Comparison of ENCODE assay signal across 8 cellular contexts in genomic region chr3:39108309-39108708, GRCh38. TPM values are rescaled to one million over a fixed set of nuclear protein-coding genes. Genes with fewer than 3 reads are reported as not detected.
DNase-seq lines count a peak whose midpoint lies in the region; ATAC-seq, FAIRE-seq and TF ChIP-seq lines count a peak whose summit lies in the region.

No MANE protein-coding gene starts in this region.

- H4K5ac ChIP-seq in IMR-90 (ENCODE audit: low read depth, low read length): no peak overlapping the region

- peak overlapping the region; percentile 69 for H3K4me2 ChIP-seq in IMR-90 (ENCODE audit: low read depth, low read length)
- peak overlapping the region; percentile 100 for H3K4me2 ChIP-seq in GM12878 (ENCODE audit: control insufficient read depth, insufficient read depth)

- H4K8ac ChIP-seq in IMR-90 (ENCODE audit: low read depth in 2 of 2, low read length in 2 of 2): 0 out of 4 replicates have a peak overlapping the region, but pooled peaks of 1 of the 2 experiments have one; percentile 4

- H3K56ac ChIP-seq in IMR-90 (ENCODE audit: extremely low read depth, insufficient read depth, low read length): no peak overlapping the region

- no peak overlapping the region for H3K9ac ChIP-seq in IMR-90 (ENCODE audit: low read depth, low read length)
- no peak overlapping the region; the same call in 1 of the 2 replicates for H3K9ac ChIP-seq in GM12878 (ENCODE audit: control insufficient read depth, insufficient read depth, low read length)
- H3K9ac ChIP-seq in muscle layer of colon (ENCODE audit: low read length): peak overlapping the region; percentile 54

- RAD21 ChIA-PET in GM12878 (lab: Charles Lee; ENCODE audit: unreplicated experiment): interaction anchor here (0.8 to 2.6 kb wide), 8 partner anchors 20 to 180 kb away, joined by 3 to 14 read pairs (median 4); partner anchors contain the start of gene XIRP1

- no peak for TF ChIP-seq RAD21 in IMR-90 (IDR thresholded peaks at IDR 0.05; ENCODE audit: low read length)
- no peak for TF ChIP-seq RAD21 in GM12878 (IDR thresholded peaks at IDR 0.05; ENCODE audit: insufficient read depth, low read depth, low read length)

- H4K91ac ChIP-seq in IMR-90 (ENCODE audit: insufficient read depth, low read depth, low read length): no peak overlapping the region

- H2BK5ac ChIP-seq in IMR-90 (ENCODE audit: low read depth, low read length, poor library complexity, severe bottlenecking): no peak overlapping the region

- H3K4ac ChIP-seq in IMR-90 (ENCODE audit: low read depth, low read length): no peak overlapping the region

- H3K14ac ChIP-seq in IMR-90 (replicated peaks; ENCODE audit: low read depth, low read length): no peak overlapping the region

- SMC1A ChIA-PET in GM12878 (lab: Charles Lee; ENCODE audit: uncharacterized antibody, unreplicated experiment): interaction anchor here (0.7 to 3.0 kb wide), 10 partner anchors 11 to 184 kb away, joined by 3 to 12 read pairs (median 6); no protein-coding TSS in a partner anchor

- H3K4me3 ChIP-seq in IMR-90 (ENCODE audit: insufficient read depth, low read depth, low read length) (0 out of 2 replicates have a peak overlapping the region, but pooled peaks have one; percentile 67), GM12878 (peak overlapping the region; percentile 91), muscle layer of colon (ENCODE audit: low read depth in 1 of 2, low read length in 2 of 2) (peak overlapping the region; percentile 89 to 93)

- no peaks in the 10 kb centered on the region for H3K9me3 ChIP-seq in IMR-90 (ENCODE audit: control insufficient read depth, insufficient read depth, low read length)
- no peaks in the 10 kb centered on the region for H3K9me3 ChIP-seq in GM12878 (replicated peaks; ENCODE audit: control insufficient read depth, insufficient read depth, low read length)
- no peaks in the 10 kb centered on the region for H3K9me3 ChIP-seq in muscle layer of colon (ENCODE audit: low read length)

- H2AK9ac ChIP-seq in IMR-90 (replicated peaks; ENCODE audit: low read depth, low read length, poor library complexity): no peak overlapping the region

- BruUV-seq in IMR-90 (replicated peaks; lab: Mats Ljungman, UMichigan): no TSS peak
- no TSS peak for BruUV-seq in GM12878 (replicated peaks; lab: Mats Ljungman, UMichigan)

- intact Hi-C loops in IMR-90 (cut with micrococcal nuclease): loop anchor here (5.0 kb wide), 2 partner anchors 59 to 274 kb away; partner anchors contain the start of gene SLC25A38
- intact Hi-C loops in GM12878 (cut with micrococcal nuclease; ENCODE audit: unreplicated experiment): loop anchor here (1.0 kb wide), 1 partner anchor 43 kb away; no protein-coding TSS in a partner anchor

- peaks cover 3 to 37% of the 10 kb centered on the region in 2 experiments; a peak in 3 of 4 replicates for H3K79me1 ChIP-seq in IMR-90 (ENCODE audit: low read depth in 1 of 2, low read length in 2 of 2)

- H2AK5ac ChIP-seq in IMR-90 (ENCODE audit: low read depth, low read length): no peak overlapping the region

- CTCF ChIA-PET in IMR-90 (lab: Yijun Ruan, JAX): interaction anchor here (1.1 to 1.4 kb wide), 3 partner anchors 16 to 184 kb away, joined by 3 to 6 read pairs (median 3); no protein-coding TSS in a partner anchor
- CTCF ChIA-PET in GM12878 (lab: Yijun Ruan, JAX): interaction anchor here (0.8 to 5.6 kb wide), 6 partner anchors 18 to 183 kb away, joined by 3 to 39 read pairs (median 3); no protein-coding TSS in a partner anchor

- no peak overlapping the region for H2BK120ac ChIP-seq in IMR-90 (ENCODE audit: low read depth, low read length)

- DNase-seq in GM12891 (ENCODE audit: insufficient read length, low spot score) (peak; percentile 66), IMR-90 (no peak), GM12878 (ENCODE audit: low read depth, low spot score) (peak; percentile 91), putamen (ENCODE audit: low spot score) (no peak), 8988T (no peak), NCI-H510A treated with DMSO at 0.1 percent for 48 hours (lab: John Stamatoyannopoulos, UW) (no peak)

- H3K27ac ChIP-seq in IMR-90 (ENCODE audit: insufficient read depth, low read length): no peak overlapping the region
- H3K27ac ChIP-seq in GM12878 (ENCODE audit: control insufficient read depth, insufficient read depth): peak overlapping the region; percentile 59; the same call in 1 of the 2 replicates
- peak overlapping the region; percentile 87 for H3K27ac ChIP-seq in muscle layer of colon (ENCODE audit: low read depth, low read length)

- H3K79me2 ChIP-seq in GM12878 (ENCODE audit: control insufficient read depth, insufficient read depth, low read length): peaks cover 14% of the 10 kb centered on the region

- WGBS in IMR-90 (ENCODE audit: extremely low coverage in 2 of 2, insufficient read length in 1 of 2), 2 experiments: no CpG with 5 or more reads among the region's 2 CpGs
- 0% methylated on average over 2 of the region's 2 CpGs for WGBS in GM12878 (ENCODE audit: insufficient coverage, insufficient replicate concordance, low lambda C conversion rate, missing lambda C conversion rate)

- TF ChIP-seq EP300 in GM12878 (IDR thresholded peaks at IDR 0.05; ENCODE audit: borderline replicate concordance in 1 of 2, control insufficient read depth in 1 of 2, low read depth in 2 of 2, low read length in 2 of 2): peak; percentile 68 to 75

- H2BK15ac ChIP-seq in IMR-90 (ENCODE audit: low read depth, low read length): no peak overlapping the region

- H3K9me1 ChIP-seq in IMR-90 (ENCODE audit: insufficient read depth, low read length): peaks cover 8% of the 10 kb centered on the region

- TF ChIP-seq POLR2A in GM12891 (IDR thresholded peaks at IDR 0.05; ENCODE audit: low read depth, low read length) (no peak), IMR-90 (IDR thresholded peaks at IDR 0.05; ENCODE audit: low read depth, low read length) (no peak), GM12878 (IDR thresholded peaks at IDR 0.05; ENCODE audit: low read depth, low read length) (no peak)

- FAIRE-seq in GM12891 (lab: Jason Lieb, UNC) (peak; percentile 82), GM12878 (lab: Jason Lieb, UNC) (peak; percentile 88)

- H3K4me1 ChIP-seq in IMR-90 (ENCODE audit: control insufficient read depth, insufficient read depth, low read length) (peaks cover 4% of the 10 kb centered on the region; the same call in 1 of the 2 replicates), GM12878 (ENCODE audit: control insufficient read depth, insufficient read depth, low read length) (peaks cover 27% of the 10 kb centered on the region), muscle layer of colon (ENCODE audit: insufficient read depth, low read length) (peaks cover 34% of the 10 kb centered on the region)

- dilution Hi-C loops in IMR-90 (cut with HindIII; ENCODE audit: low sequenced_read_pairs, unreplicated experiment): no loop called here

- H4K20me1 ChIP-seq in IMR-90 (ENCODE audit: insufficient read depth, low read length): peaks cover 30% of the 10 kb centered on the region
- no peaks in the 10 kb centered on the region; the same call in 1 of the 2 replicates for H4K20me1 ChIP-seq in GM12878 (ENCODE audit: control insufficient read depth, insufficient read depth)

- H3K36me3 ChIP-seq in IMR-90 (ENCODE audit: control insufficient read depth, insufficient read depth, low read length) (no peaks in the 10 kb centered on the region), GM12878 (ENCODE audit: control insufficient read depth in 2 of 2, insufficient read depth in 2 of 2, low read length in 1 of 2) (no peaks in the 10 kb centered on the region; a peak in 2 of 4 replicates), muscle layer of colon (ENCODE audit: insufficient read depth, low read length) (no peaks in the 10 kb centered on the region)

- no peak overlapping the region for H3K23ac ChIP-seq in IMR-90 (ENCODE audit: low read depth, low read length)

- TF ChIP-seq CTCF in IMR-90 (conservative IDR thresholded peaks at IDR 0.05; ENCODE audit: low read depth, low read length): no peak
- TF ChIP-seq CTCF in GM12878 (IDR thresholded peaks at IDR 0.05 in 2 of 3, conservative IDR thresholded peaks at IDR 0.05 in 1 of 3; ENCODE audit: control insufficient read depth in 2 of 3, extremely low read depth in 1 of 3, insufficient read depth in 1 of 3, low read depth in 3 of 3, low read length in 3 of 3): no peak

- ATAC-seq in GM21515 (IDR thresholded peaks at IDR 0.05; ENCODE audit: unreplicated experiment): peak; percentile 80
- ATAC-seq in IMR-90 (ENCODE audit: low read depth): no peak
- ATAC-seq in GM12878: peak; percentile 85

- no peak overlapping the region for H2BK20ac ChIP-seq in IMR-90 (ENCODE audit: low read depth, low read length)

- no peaks in the 10 kb centered on the region for H3K27me3 ChIP-seq in IMR-90 (ENCODE audit: control insufficient read depth, insufficient read depth, low read length)
- H3K27me3 ChIP-seq in GM12878 (replicated peaks in 1 of 2; ENCODE audit: control insufficient read depth in 2 of 2, insufficient read depth in 2 of 2, low read length in 1 of 2): no peaks in the 10 kb centered on the region
- H3K27me3 ChIP-seq in muscle layer of colon (ENCODE audit: control insufficient read depth in 1 of 2, insufficient read depth in 2 of 2, low read length in 2 of 2): no peaks in the 10 kb centered on the region

- in situ Hi-C loops in IMR-90 (cut with MboI; ENCODE audit: low sequenced_read_pairs): no loop called here
- in situ Hi-C loops in GM12878 (cut with MboI): no loop called here

- peak overlapping the region; percentile 99 for H2AFZ ChIP-seq in IMR-90 (replicated peaks; ENCODE audit: low read length, poor library complexity)
- no peak overlapping the region for H2AFZ ChIP-seq in GM12878 (ENCODE audit: control insufficient read depth, low read depth, low read length)

- POLR2A ChIA-PET in IMR-90 (lab: Charles Lee; ENCODE audit: unreplicated experiment) (no interaction called here), GM12878 (lab: Charles Lee) (interaction anchor here (0.9 to 2.1 kb wide), 8 partner anchors 23 to 118 kb away, joined by 3 to 11 read pairs (median 4); no protein-coding TSS in a partner anchor)

- H3K18ac ChIP-seq in IMR-90 (ENCODE audit: low read depth, low read length): no peak overlapping the region

RNA-seq across cellular contexts. Expression of gene TTC21A, which starts 0.8 kb away (rescaled TPM):
- polyA plus RNA-seq in GM12891 (2012; ENCODE audit: low read depth, missing spikeins): 1.9 TPM
- 0.56 and 0.90 TPM in 2 replicates for total RNA-seq in IMR-90 (2012; rRNA removed)
- polyA plus RNA-seq in IMR-90 (2012; rRNA removed): 1.6 and 1.8 TPM in 2 replicates
- 0.38 and 0.93 TPM in 2 replicates for polyA plus RNA-seq in IMR-90 (2012; cell fraction: cytosol; rRNA removed)
- polyA plus RNA-seq in IMR-90 (2012; cell fraction: nucleus; rRNA removed; ENCODE audit: low replicate concordance): 10.7 and 13.0 TPM in 2 replicates
- total RNA-seq in GM12878 (2013; cell fraction: nucleolus; rRNA removed): 10.3 and 13.6 TPM in 2 replicates
- 0.93 and 2.2 TPM in 2 replicates for total RNA-seq in GM12878 (2014; rRNA removed)
- 0.67 and 1.1 TPM in 2 replicates for total RNA-seq in GM12878 (2014; rRNA removed; fragmentation: Illumina TruSeq; extraction: Trizol)
- total RNA-seq in GM12878 (2021): 2.6 and 2.7 TPM in 2 replicates
- polyA plus RNA-seq in GM12878 (2011; ENCODE audit: low read depth): 2.2 TPM
- polyA plus RNA-seq in GM12878 (2011; rRNA removed): 1.1 and 1.2 TPM in 2 replicates
- 0.69 and 1.0 TPM in 2 replicates for polyA plus RNA-seq in GM12878 (2011; cell fraction: cytosol; rRNA removed)
- polyA plus RNA-seq in GM12878 (2011; cell fraction: nucleus; rRNA removed): 7.0 and 7.7 TPM in 2 replicates
- 2.8 and 3.8 TPM in 2 replicates for polyA plus RNA-seq in GM12878 (2012)
- polyA plus RNA-seq in GM12878 (2014; fragmentation: Illumina TruSeq; extraction: Trizol): 1.6 and 2.1 TPM in 2 replicates
- polyA plus RNA-seq in GM12878 (2014; fragmentation: Nextera tagmentation; extraction: Ambion mirVana): under 1 TPM; 0.62 to 0.68 TPM
- polyA plus RNA-seq in GM12878 (2014; rRNA removed): 3.2 and 3.8 TPM in 2 replicates
- 1 to 10 TPM; 1.0 to 1.2 TPM for polyA plus RNA-seq in GM12878 (2016; fragmentation: Nextera tagmentation; extraction: Ambion mirVana)
- polyA minus RNA-seq in GM12878 (2011; rRNA and poly(A)+ RNA removed): 1.1 and 2.0 TPM in 2 replicates
- not detected in 2 replicates for polyA minus RNA-seq in GM12878 (2011; cell fraction: cytosol; rRNA and poly(A)+ RNA removed)
- 2.0 and 2.4 TPM in 2 replicates for polyA minus RNA-seq in GM12878 (2011; cell fraction: nucleus; rRNA and poly(A)+ RNA removed)

RNA-seq across cellular contexts. Expression of gene GORASP1, which starts 0.9 kb away (rescaled TPM):
- 18.7 TPM for polyA plus RNA-seq in GM12891 (2012; ENCODE audit: low read depth, missing spikeins)
- total RNA-seq in IMR-90 (2012; rRNA removed) (25.8 and 35.0 TPM in 2 replicates), GM12878 (2014; rRNA removed) (27.6 and 28.0 TPM in 2 replicates), GM12878 (2014; rRNA removed; fragmentation: Illumina TruSeq; extraction: Trizol) (16.7 and 16.8 TPM in 2 replicates), GM12878 (2021) (29.3 and 32.9 TPM in 2 replicates)
- polyA plus RNA-seq in IMR-90 (2012; rRNA removed) (56.6 and 58.9 TPM in 2 replicates), GM12878 (2011; rRNA removed) (20.6 and 28.8 TPM in 2 replicates), GM12878 (2014; fragmentation: Illumina TruSeq; extraction: Trizol) (23.2 and 25.1 TPM in 2 replicates), GM12878 (2014; fragmentation: Nextera tagmentation; extraction: Ambion mirVana) (1 to 10 TPM; 3.6 to 5.0 TPM), GM12878 (2014; rRNA removed) (32.7 and 35.1 TPM in 2 replicates), GM12878 (2016; fragmentation: Nextera tagmentation; extraction: Ambion mirVana) (10 to 100 TPM; 18.0 to 23.2 TPM)
- polyA plus RNA-seq in IMR-90 (2012; cell fraction: cytosol; rRNA removed): 27.6 and 41.5 TPM in 2 replicates
- polyA plus RNA-seq in IMR-90 (2012; cell fraction: nucleus; rRNA removed; ENCODE audit: low replicate concordance): 133 and 180 TPM in 2 replicates
- 58.3 and 75.7 TPM in 2 replicates for total RNA-seq in GM12878 (2013; cell fraction: nucleolus; rRNA removed)
- polyA plus RNA-seq in GM12878 (2011; ENCODE audit: low read depth): 21.6 TPM
- polyA plus RNA-seq in GM12878 (2011; cell fraction: cytosol; rRNA removed): 25.5 and 35.6 TPM in 2 replicates
- polyA plus RNA-seq in GM12878 (2011; cell fraction: nucleus; rRNA removed): 131 and 134 TPM in 2 replicates
- polyA plus RNA-seq in GM12878 (2012): 19.5 and 23.4 TPM in 2 replicates
- polyA minus RNA-seq in GM12878 (2011; rRNA and poly(A)+ RNA removed): 17.7 and 29.2 TPM in 2 replicates
- 8.6 and 9.8 TPM in 2 replicates for polyA minus RNA-seq in GM12878 (2011; cell fraction: cytosol; rRNA and poly(A)+ RNA removed)
- polyA minus RNA-seq in GM12878 (2011; cell fraction: nucleus; rRNA and poly(A)+ RNA removed): 36.4 and 47.1 TPM in 2 replicates

RNA-seq across cellular contexts. Expression of gene CSRNP1, which starts 45.1 kb away (rescaled TPM):
- 20.2 TPM for polyA plus RNA-seq in GM12891 (2012; ENCODE audit: low read depth, missing spikeins)
- 22.8 TPM in 2 replicates for total RNA-seq in IMR-90 (2012; rRNA removed)
- polyA plus RNA-seq in IMR-90 (2012; rRNA removed): 16.5 and 23.1 TPM in 2 replicates
- 22.5 and 41.4 TPM in 2 replicates for polyA plus RNA-seq in IMR-90 (2012; cell fraction: cytosol; rRNA removed)
- polyA plus RNA-seq in IMR-90 (2012; cell fraction: nucleus; rRNA removed; ENCODE audit: low replicate concordance): 80.9 and 92.7 TPM in 2 replicates
- 19.2 and 23.9 TPM in 2 replicates for total RNA-seq in GM12878 (2013; cell fraction: nucleolus; rRNA removed)
- 14.2 TPM in 2 replicates for total RNA-seq in GM12878 (2014; rRNA removed)
- 6.4 and 6.7 TPM in 2 replicates for total RNA-seq in GM12878 (2014; rRNA removed; fragmentation: Illumina TruSeq; extraction: Trizol)
- 12.0 and 12.1 TPM in 2 replicates for total RNA-seq in GM12878 (2021)
- 7.8 TPM for polyA plus RNA-seq in GM12878 (2011; ENCODE audit: low read depth)
- polyA plus RNA-seq in GM12878 (2011; rRNA removed): 5.9 and 11.1 TPM in 2 replicates
- polyA plus RNA-seq in GM12878 (2011; cell fraction: cytosol; rRNA removed): 15.2 and 18.9 TPM in 2 replicates
- 18.3 and 26.2 TPM in 2 replicates for polyA plus RNA-seq in GM12878 (2011; cell fraction: nucleus; rRNA removed)
- polyA plus RNA-seq in GM12878 (2012): 17.7 and 20.8 TPM in 2 replicates
- 3.0 and 7.3 TPM in 2 replicates for polyA plus RNA-seq in GM12878 (2014; fragmentation: Illumina TruSeq; extraction: Trizol)
- polyA plus RNA-seq in GM12878 (2014; fragmentation: Nextera tagmentation; extraction: Ambion mirVana): under 1 TPM; 0.32 to 0.77 TPM
- polyA plus RNA-seq in GM12878 (2014; rRNA removed): 9.3 TPM in 2 replicates
- polyA plus RNA-seq in GM12878 (2016; fragmentation: Nextera tagmentation; extraction: Ambion mirVana): 1 to 10 TPM; 4.9 to 7.0 TPM
- polyA minus RNA-seq in GM12878 (2011; rRNA and poly(A)+ RNA removed): 17.1 and 27.4 TPM in 2 replicates
- polyA minus RNA-seq in GM12878 (2011; cell fraction: cytosol; rRNA and poly(A)+ RNA removed): 6.5 and 11.8 TPM in 2 replicates
- polyA minus RNA-seq in GM12878 (2011; cell fraction: nucleus; rRNA and poly(A)+ RNA removed): 16.4 and 17.9 TPM in 2 replicates

RNA-seq across cellular contexts. Expression of gene WDR48, which starts 56.5 kb away (rescaled TPM):
- polyA plus RNA-seq in GM12891 (2012; ENCODE audit: low read depth, missing spikeins): 16.7 TPM
- 41.2 and 68.6 TPM in 2 replicates for total RNA-seq in IMR-90 (2012; rRNA removed)
- polyA plus RNA-seq in IMR-90 (2012; rRNA removed): 10.7 and 14.4 TPM in 2 replicates
- 3.9 and 5.7 TPM in 2 replicates for polyA plus RNA-seq in IMR-90 (2012; cell fraction: cytosol; rRNA removed)
- polyA plus RNA-seq in IMR-90 (2012; cell fraction: nucleus; rRNA removed; ENCODE audit: low replicate concordance): 3.1 and 26.6 TPM in 2 replicates
- 75.6 and 81.8 TPM in 2 replicates for total RNA-seq in GM12878 (2013; cell fraction: nucleolus; rRNA removed)
- 20.2 and 22.7 TPM in 2 replicates for total RNA-seq in GM12878 (2014; rRNA removed)
- 30.0 and 30.3 TPM in 2 replicates for total RNA-seq in GM12878 (2014; rRNA removed; fragmentation: Illumina TruSeq; extraction: Trizol)
- total RNA-seq in GM12878 (2021): 27.8 and 28.7 TPM in 2 replicates
- 24.3 TPM for polyA plus RNA-seq in GM12878 (2011; ENCODE audit: low read depth)
- polyA plus RNA-seq in GM12878 (2011; rRNA removed): 43.8 and 63.5 TPM in 2 replicates
- polyA plus RNA-seq in GM12878 (2011; cell fraction: cytosol; rRNA removed): 15.0 and 18.5 TPM in 2 replicates
- polyA plus RNA-seq in GM12878 (2011; cell fraction: nucleus; rRNA removed): 28.6 and 34.7 TPM in 2 replicates
- polyA plus RNA-seq in GM12878 (2012): 17.5 and 21.2 TPM in 2 replicates
- 36.7 and 40.3 TPM in 2 replicates for polyA plus RNA-seq in GM12878 (2014; fragmentation: Illumina TruSeq; extraction: Trizol)
- 10 to 100 TPM; 16.8 to 17.1 TPM for polyA plus RNA-seq in GM12878 (2014; fragmentation: Nextera tagmentation; extraction: Ambion mirVana)
- 17.0 and 18.7 TPM in 2 replicates for polyA plus RNA-seq in GM12878 (2014; rRNA removed)
- 10 to 100 TPM; 38.4 to 40.6 TPM for polyA plus RNA-seq in GM12878 (2016; fragmentation: Nextera tagmentation; extraction: Ambion mirVana)
- polyA minus RNA-seq in GM12878 (2011; rRNA and poly(A)+ RNA removed): 23.2 and 51.3 TPM in 2 replicates
- 11.0 and 19.8 TPM in 2 replicates for polyA minus RNA-seq in GM12878 (2011; cell fraction: cytosol; rRNA and poly(A)+ RNA removed)
- polyA minus RNA-seq in GM12878 (2011; cell fraction: nucleus; rRNA and poly(A)+ RNA removed): 18.9 and 19.0 TPM in 2 replicates

RNA-seq across cellular contexts. Expression of gene SCN11A, which starts 56.6 kb away (rescaled TPM):
- 0.04 TPM for polyA plus RNA-seq in GM12891 (2012; ENCODE audit: low read depth, missing spikeins)
- total RNA-seq in IMR-90 (2012; rRNA removed) (under 0.01 TPM in 1 of 2 replicates, not detected in the other), GM12878 (2014; rRNA removed) (0.05 and 0.06 TPM in 2 replicates), GM12878 (2014; rRNA removed; fragmentation: Illumina TruSeq; extraction: Trizol) (under 0.01 and 0.05 TPM in 2 replicates), GM12878 (2021) (not detected in 2 replicates)
- polyA plus RNA-seq in IMR-90 (2012; rRNA removed) (0.02 TPM in 1 of 2 replicates, not detected in the other), GM12878 (2011; rRNA removed) (0.13 and 0.14 TPM in 2 replicates), GM12878 (2014; fragmentation: Illumina TruSeq; extraction: Trizol) (0.04 and 0.11 TPM in 2 replicates), GM12878 (2014; fragmentation: Nextera tagmentation; extraction: Ambion mirVana) (not detected), GM12878 (2014; rRNA removed) (0.03 TPM in 2 replicates), GM12878 (2016; fragmentation: Nextera tagmentation; extraction: Ambion mirVana) (under 1 TPM in 1 of 2 experiments, not detected in 1; 0.03 TPM)
- polyA plus RNA-seq in IMR-90 (2012; cell fraction: cytosol; rRNA removed): not detected in 2 replicates
- 0.01 and 0.14 TPM in 2 replicates for polyA plus RNA-seq in IMR-90 (2012; cell fraction: nucleus; rRNA removed; ENCODE audit: low replicate concordance)
- 1.0 and 1.3 TPM in 2 replicates for total RNA-seq in GM12878 (2013; cell fraction: nucleolus; rRNA removed)
- 0.04 TPM for polyA plus RNA-seq in GM12878 (2011; ENCODE audit: low read depth)
- polyA plus RNA-seq in GM12878 (2011; cell fraction: cytosol; rRNA removed): 0.02 and 0.03 TPM in 2 replicates
- 0.19 and 0.31 TPM in 2 replicates for polyA plus RNA-seq in GM12878 (2011; cell fraction: nucleus; rRNA removed)
- 0.04 and 0.07 TPM in 2 replicates for polyA plus RNA-seq in GM12878 (2012)
- polyA minus RNA-seq in GM12878 (2011; rRNA and poly(A)+ RNA removed): 0.07 TPM in 1 of 2 replicates, not detected in the other
- not detected in 2 replicates for polyA minus RNA-seq in GM12878 (2011; cell fraction: cytosol; rRNA and poly(A)+ RNA removed)
- 0.12 and 0.19 TPM in 2 replicates for polyA minus RNA-seq in GM12878 (2011; cell fraction: nucleus; rRNA and poly(A)+ RNA removed)

Comparison
In these comparisons a context has a peak if more than half of its experiments do, and no peak if none do; other contexts are left out.
1. DNase-seq: peak in GM12891 (single experiment) and GM12878 (single experiment); none in IMR-90 (single experiment), putamen (single experiment), 8988T (single experiment) and NCI-H510A treated with DMSO at 0.1 percent for 48 hours (single experiment).
2. Peak in every context shown above with its lines, with median percentiles within 50 percentile points of each other: H3K4me3 ChIP-seq.